ENCODE assay signal across 24 cellular contexts in the genomic region with DNA sequence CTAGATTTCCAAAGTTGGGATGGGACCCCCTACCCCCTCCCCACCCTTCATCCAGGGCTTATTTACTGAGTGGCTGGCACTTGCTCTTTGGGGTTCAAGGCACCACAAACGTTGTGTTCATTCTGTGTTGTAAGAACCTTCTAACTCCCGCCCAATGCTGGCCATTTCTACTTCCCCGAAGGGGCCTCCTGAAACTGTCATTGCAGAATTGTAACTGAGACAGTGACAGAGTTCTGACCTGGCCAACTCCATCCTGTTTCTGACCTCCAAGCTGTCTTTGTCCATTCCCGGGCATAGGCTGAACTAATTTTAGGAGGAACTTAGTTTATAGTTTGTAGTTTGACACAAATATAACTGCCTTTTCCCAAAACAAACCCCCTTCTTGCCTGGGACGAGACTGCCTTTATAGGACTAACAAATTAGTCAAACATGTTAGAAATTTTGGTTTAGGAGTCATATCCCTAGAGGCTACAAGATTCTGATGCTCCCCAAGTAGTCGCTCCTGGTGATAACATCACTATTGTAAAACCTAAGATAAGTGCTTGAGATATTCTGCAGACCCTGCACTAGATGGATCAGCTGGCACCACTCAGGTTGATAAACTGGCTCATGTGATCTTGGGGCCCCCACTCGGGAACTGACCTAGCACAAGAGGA. TPM values are rescaled to one million over a fixed set of nuclear protein-coding genes. Genes with fewer than 3 reads are reported as not detected.
DNase-seq lines count a peak whose midpoint lies in the region; ATAC-seq and TF ChIP-seq lines count a peak whose summit lies in the region.
"Had no signal": no experiment of that assay in that cellular context is flagged by ENCODE, and none has a peak within 500 bp of the region (broad histone marks: within the 10 kb centered on the region; RNA-seq: fewer than 3 reads in every experiment).

No MANE protein-coding gene starts in this region.

- DNase-seq in SKM-1 treated with dmso at 0.1 percent for 144 hours (lab: John Stamatoyannopoulos, UW; ENCODE audit: unreplicated experiment) (peak; percentile 8), SKM-1 (lab: John Stamatoyannopoulos, UW; ENCODE audit: unreplicated experiment) (no peak), GM23248 (peak; percentile 60), PC-9 (no peak), fibroblast of villous mesenchyme (ENCODE audit: low read depth) (peak; percentile 22), T-helper 9 cell (no peak), SIG-M5 (lab: John Stamatoyannopoulos, UW) (no peak)
- DNase-seq: 8988T; activated CD4-positive, alpha-beta memory T cell treated with anti-CD3 and anti-CD28 coated beads, Interleukin-2, amount 10 ng/mL, durations not matched to agents 7 days and 5 days; activated CD4-positive, CD25-positive, alpha-beta regulatory T cell treated with anti-CD3 and anti-CD28 coated beads, Interleukin-2, amount 50 U/mL, for 72 hours; activated CD8-positive, alpha-beta memory T cell treated with anti-CD3 and anti-CD28 coated beads, Interleukin-2, amount 50 U/mL, for 48 hours; Caco-2; GF-D8; NCI-H1105; NCI-H187; NCI-H2171 treated with DMSO at 0.1 percent for 48 hours; NCI-H510A treated with DMSO at 0.1 percent for 48 hours; stimulated activated naive B cell treated with anti-CD40 and anti-IgM and Interleukin-4, amounts not matched to agents 10 μg/mL and 1 μg/mL and 100 μg/mL, for 72 hours; T-helper 2 cell had no signal

- H3K27me3 ChIP-seq in GM23248 (replicated peaks; ENCODE audit: insufficient read depth) (no peaks in the 10 kb centered on the region), PC-9 (ENCODE audit: insufficient read depth, low read depth) (no peaks in the 10 kb centered on the region)

- H3K36me3 ChIP-seq in GM23248 (ENCODE audit: low read depth), result no peaks in the 10 kb centered on the region
- no peaks in the 10 kb centered on the region for H3K36me3 ChIP-seq in PC-9 (ENCODE audit: low read depth)

- intact Hi-C loops in PC-9 (cut with micrococcal nuclease; ENCODE audit: unreplicated experiment), result loop anchor here (2.0 kb wide), 4 partner anchors 21 to 135 kb away; partner anchors contain the start of genes H2AZ2 and PPIA

- H3F3A ChIP-seq in GM23248 (ENCODE audit: insufficient read depth) (no peaks in the 10 kb centered on the region), PC-9 (ENCODE audit: insufficient read depth, low read depth) (peaks cover 57% of the 10 kb centered on the region; the same call in 1 of the 2 replicates)

- WGBS in GM23248 (ENCODE audit: low coverage in 1 of 2, low lambda C conversion rate in 2 of 2, missing lambda C conversion rate in 2 of 2), 2 experiments, result 33 to 41% methylated on average over 7 of the region's 7 CpGs

- ATAC-seq in GM19328 (IDR thresholded peaks at IDR 0.05; ENCODE audit: unreplicated experiment), result no peak
- ATAC-seq: left lobe of liver; stimulated activated naive B cell treated with anti-CD40 and anti-IgM and Interleukin-4, amounts not matched to agents 10 μg/mL and 1 μg/mL and 100 μg/mL, for 72 hours had no signal

- H4K20me1 ChIP-seq in GM23248 (ENCODE audit: insufficient read depth), result no peaks in the 10 kb centered on the region
- H4K20me1 ChIP-seq in PC-9 (ENCODE audit: insufficient read depth), result no peaks in the 10 kb centered on the region

- BruUV-seq in PC-9 (replicated peaks; lab: Mats Ljungman, UMichigan), result TSS peak; percentile 3

- H3K9me2 ChIP-seq in GM23248 (ENCODE audit: insufficient read depth) (no peaks in the 10 kb centered on the region), PC-9 (ENCODE audit: insufficient read depth) (no peaks in the 10 kb centered on the region)

- H3K4me1 ChIP-seq in GM23248 (ENCODE audit: insufficient read depth) (peaks cover 10% of the 10 kb centered on the region), PC-9 (replicated peaks; ENCODE audit: insufficient read depth) (peaks cover 59% of the 10 kb centered on the region)

- H3K27ac ChIP-seq in GM23248 (no peak overlapping the region), PC-9 (no peak overlapping the region)
- H3K27ac ChIP-seq: C4-2B, RWPE1, SK-N-MC had no signal

- TF ChIP-seq CTCF in PC-9 (conservative IDR thresholded peaks at IDR 0.05) (no peak), fibroblast of villous mesenchyme (IDR thresholded peaks at IDR 0.05; ENCODE audit: insufficient read depth, low read depth, low read length) (no peak)

- CTCF ChIA-PET in PC-9 (lab: Charles Lee), result no interaction called here

- H3K4me2 ChIP-seq in GM23248 (ENCODE audit: unreplicated experiment) (peak overlapping the region; percentile 43), PC-9 (no peak overlapping the region)

- in situ Hi-C loops in GM23248 (cut with MboI), result no loop called here

- H3K9me3 ChIP-seq in GM23248 (ENCODE audit: low read depth) (no peaks in the 10 kb centered on the region), PC-9 (ENCODE audit: insufficient read depth, low read depth) (no peaks in the 10 kb centered on the region)
- H3K9me3 ChIP-seq: Caco-2 had no signal

- no peaks in the 10 kb centered on the region for H3K79me2 ChIP-seq in GM23248 (ENCODE audit: insufficient read depth)
- no peaks in the 10 kb centered on the region for H3K79me2 ChIP-seq in PC-9 (ENCODE audit: low read depth)

- H3K9ac ChIP-seq in GM23248, result no peak overlapping the region

- no peak overlapping the region for H3K4me3 ChIP-seq in GM23248
- H3K4me3 ChIP-seq in PC-9, result no peak overlapping the region
- no peak overlapping the region for H3K4me3 ChIP-seq in fibroblast of villous mesenchyme (ENCODE audit: low read depth, low read length)
- H3K4me3 ChIP-seq: SK-N-MC had no signal

- H2AFZ ChIP-seq in GM23248 (no peak overlapping the region), PC-9 (no peak overlapping the region)

- POLR2A ChIA-PET in PC-9 (lab: Charles Lee; ENCODE audit: unreplicated experiment), result interaction anchor here (0.6 kb wide), 1 partner anchor 179 kb away, joined by 8 read pairs; no protein-coding TSS in a partner anchor

RNA-seq across cellular contexts. Expression of gene ZMIZ2, which starts 34.8 kb away (rescaled TPM):
- total RNA-seq in GM23248 (2014; rRNA removed; shearing (Covaris generic)), result 9.7 and 12.4 TPM in 2 replicates
- polyA plus RNA-seq in GM23248 (2016; fragmentation: Nextera tagmentation; extraction: Ambion mirVana), result 6.1 and 7.8 TPM in 2 replicates
- total RNA-seq in PC-9 (2021) (97.5 and 142 TPM in 2 replicates), fibroblast of villous mesenchyme (10.8 and 12.2 TPM in 2 replicates)

Comparison
In these comparisons a context has a peak if more than half of its experiments do, and no peak if none do; other contexts are left out.
1. DNase-seq: peak in SKM-1 treated with dmso at 0.1 percent for 144 hours (single experiment), GM23248 (single experiment) and fibroblast of villous mesenchyme (single experiment); none in SKM-1 (single experiment), PC-9 (0 of 2), T-helper 9 cell (single experiment) and SIG-M5 (single experiment).